10 cellular contexts compared by ENCODE assay signal in genomic region chr9:137031904-137032639, GRCh38. TPM values are rescaled to one million over a fixed set of nuclear protein-coding genes. Genes with fewer than 3 reads are reported as not detected.
A peak's percentile ranks its signal among the peaks of the same experiment; 100 is the strongest.
DNase-seq lines count a peak whose midpoint lies in the region; ATAC-seq and TF ChIP-seq lines count a peak whose summit lies in the region.
"Had no signal": no experiment of that assay in that cellular context is flagged by ENCODE, and none has a peak within 500 bp of the region (broad histone marks: within the 10 kb centered on the region; RNA-seq: fewer than 3 reads in every experiment).

TSS of gene FUT7 (minus strand) at chr9:137032088. CDS start at chr9:137031991, 97 bp downstream.

- H3K27ac ChIP-seq in left ventricle myocardium inferior (replicated peaks) (peak within 1 kb of the TSS; percentile 48), OCI-LY7 (ENCODE audit: low read depth, low read length, poor library complexity, severe bottlenecking) (no peak within 1 kb of the TSS), substantia nigra (ENCODE audit: low read depth, low read length, poor library complexity, severe bottlenecking) (peak within 1 kb of the TSS; percentile 99)

- H3K79me2 ChIP-seq in OCI-LY7 (ENCODE audit: insufficient read depth, low read depth, low read length), result no peaks in the 10 kb centered on the region

- no TSS peak for BruUV-seq in OCI-LY7 (replicated peaks; lab: Mats Ljungman, UMichigan)

- DNase-seq in left ventricle myocardium inferior (no peak), Right ventricle myocardium inferior (ENCODE audit: missing footprints) (no peak), OCI-LY7 (ENCODE audit: low spot score) (peak; percentile 51), substantia nigra (lab: John Stamatoyannopoulos, UW) (no peak), foreskin fibroblast (no peak)
- DNase-seq in central memory CD8-positive, alpha-beta T cell (ENCODE audit: low spot score in 2 of 2), result peak in 1 of 2 donors; percentile 20
- DNase-seq: Calu3 had no signal

- H3K9me3 ChIP-seq in left ventricle myocardium inferior (replicated peaks) (no peaks in the 10 kb centered on the region), OCI-LY7 (ENCODE audit: low read length) (no peaks in the 10 kb centered on the region)

- H3K36me3 Mint-ChIP-seq in central memory CD8-positive, alpha-beta T cell (ENCODE audit: insufficient read depth), result peaks cover 17% of the 10 kb centered on the region

- peak within 1 kb of the TSS; percentile 64 for H3K27ac Mint-ChIP-seq in central memory CD8-positive, alpha-beta T cell (ENCODE audit: low read depth)

- CTCF ChIA-PET in OCI-LY7 (lab: Charles Lee; ENCODE audit: unreplicated experiment), result no interaction called here

- no peaks in the 10 kb centered on the region for H4K20me1 ChIP-seq in OCI-LY7 (ENCODE audit: insufficient read depth, low read length)

- H3K27me3 ChIP-seq in left ventricle myocardium inferior (ENCODE audit: low read depth), result no peaks in the 10 kb centered on the region

- intact Hi-C loops in left ventricle myocardium inferior (cut with micrococcal nuclease) (no loop called here), Right ventricle myocardium inferior (cut with DNase I) (no loop called here), OCI-LY7 (cut with micrococcal nuclease; ENCODE audit: unreplicated experiment) (no loop called here)

- H3K36me3 ChIP-seq in left ventricle myocardium inferior, result no peaks in the 10 kb centered on the region
- H3K36me3 ChIP-seq in OCI-LY7 (ENCODE audit: insufficient read depth, low read length), result no peaks in the 10 kb centered on the region

- H3K9me3 Mint-ChIP-seq in central memory CD8-positive, alpha-beta T cell, result no peaks in the 10 kb centered on the region

- no peak within 1 kb of the TSS; the same call in 1 of the 2 replicates for H3K4me2 ChIP-seq in OCI-LY7 (ENCODE audit: low read length)

- H3K4me3 Mint-ChIP-seq in central memory CD8-positive, alpha-beta T cell, result peak within 1 kb of the TSS; percentile 86

- no peak for TF ChIP-seq CTCF in left ventricle myocardium inferior (IDR thresholded peaks at IDR 0.05; ENCODE audit: borderline replicate concordance)
- no peak for TF ChIP-seq CTCF in OCI-LY7 (conservative IDR thresholded peaks at IDR 0.05; ENCODE audit: low read length)
- TF ChIP-seq CTCF in foreskin fibroblast (IDR thresholded peaks at IDR 0.05; ENCODE audit: low read depth, low read length), result no peak

- no peak within 1 kb of the TSS for H2AFZ ChIP-seq in OCI-LY7 (ENCODE audit: low read length)

- POLR2A ChIA-PET in OCI-LY7 (lab: Charles Lee), result interaction anchor here (0.5 kb wide), 1 partner anchor 92 kb away, joined by 3 read pairs; no protein-coding TSS in a partner anchor

- H3K27me3 Mint-ChIP-seq in central memory CD8-positive, alpha-beta T cell, result no peaks in the 10 kb centered on the region

- H3K9me2 ChIP-seq in OCI-LY7 (ENCODE audit: insufficient read depth, low read length), result no peaks in the 10 kb centered on the region

- H3K4me1 ChIP-seq in left ventricle myocardium inferior (peaks cover 35% of the 10 kb centered on the region), OCI-LY7 (ENCODE audit: insufficient read depth, low read length, poor library complexity, severe bottlenecking) (peaks cover 42% of the 10 kb centered on the region)

- peaks cover 49% of the 10 kb centered on the region for H3K4me1 Mint-ChIP-seq in central memory CD8-positive, alpha-beta T cell

- ATAC-seq in Right ventricle myocardium inferior (no peak), HG03039 (IDR thresholded peaks at IDR 0.05; ENCODE audit: unreplicated experiment) (no peak), GM21723 (IDR thresholded peaks at IDR 0.05; ENCODE audit: unreplicated experiment) (no peak)
- ATAC-seq in central memory CD8-positive, alpha-beta T cell (replicated peaks; ENCODE audit: extremely low read depth, poor library complexity, severe bottlenecking), result no peak

- H3K4me3 ChIP-seq in left ventricle myocardium inferior (peak within 1 kb of the TSS; percentile 6), OCI-LY7 (ENCODE audit: low read depth, low read length, poor library complexity, severe bottlenecking) (no peak within 1 kb of the TSS), foreskin fibroblast (ENCODE audit: low read depth in 1 of 2, low read length in 2 of 2) (no peak within 1 kb of the TSS)

RNA-seq across cellular contexts. Expression of gene FUT7, which starts in this region (rescaled TPM):
- total RNA-seq in left ventricle myocardium inferior, result not detected
- 0.11 TPM for total RNA-seq in Right ventricle myocardium inferior
- total RNA-seq in OCI-LY7 (2014; rRNA removed; shearing (Covaris generic)), result not detected in 2 replicates
- total RNA-seq in OCI-LY7 (2022), result 0.21 TPM in 1 of 2 replicates, not detected in the other
- total RNA-seq: Calu3, Right ventricle myocardium superior had no signal

Comparison
In these comparisons a context has a peak if more than half of its experiments do, and no peak if none do; other contexts are left out.
1. Peak in DNase-seq in OCI-LY7; RNA of the gene not detected or under 1 TPM.